13 cellular contexts compared by ENCODE assay signal in the genomic region with DNA sequence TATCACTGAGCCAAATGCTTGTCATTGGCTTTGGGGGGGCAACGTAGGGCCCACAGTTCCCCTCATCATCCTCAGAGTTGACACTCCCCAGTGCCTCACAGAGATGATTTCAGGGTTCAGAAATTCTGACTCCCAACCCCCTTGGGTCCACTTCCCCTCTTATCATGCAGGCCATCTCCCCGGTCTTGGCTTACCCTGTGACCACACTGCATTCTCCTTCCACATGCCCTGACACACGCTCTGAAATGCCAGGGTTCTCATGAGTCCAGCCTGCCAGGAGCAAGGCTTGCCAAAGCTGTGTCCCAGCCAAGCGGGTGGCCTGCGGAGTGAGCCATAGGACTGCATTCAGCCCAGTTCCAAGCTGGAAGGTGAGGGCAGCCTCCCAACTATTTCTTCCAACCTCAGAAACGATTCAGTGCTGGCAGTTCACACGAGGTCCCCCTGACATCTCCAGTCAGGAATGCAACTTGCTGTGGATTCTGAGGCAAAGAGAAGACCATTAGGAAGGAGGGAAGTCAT.
A peak's percentile ranks its signal among the peaks of the same experiment; 100 is the strongest.
DNase-seq lines count a peak whose midpoint lies in the region; ATAC-seq, FAIRE-seq and TF ChIP-seq lines count a peak whose summit lies in the region.
"Had no signal": no experiment of that assay in that cellular context is flagged by ENCODE, and none has a peak within 500 bp of the region (broad histone marks: within the 10 kb centered on the region; RNA-seq: fewer than 3 reads in every experiment).

No MANE protein-coding gene starts in this region.

- TF ChIP-seq POLR2A in thyroid gland (IDR thresholded peaks at IDR 0.05) (no peak), ovary (IDR thresholded peaks at IDR 0.05) (no peak)

- H3K27me3 ChIP-seq in thyroid gland (no peaks in the 10 kb centered on the region), ovary (no peaks in the 10 kb centered on the region)

- 56 to 73% methylated on average over 7 of the region's 7 CpGs for WGBS in thyroid gland, 2 donors
- 49 to 55% (median 55%) methylated on average over 7 of the region's 7 CpGs for WGBS in ovary, 3 donors

- no peak for TF ChIP-seq EP300 in ovary (IDR thresholded peaks at IDR 0.05)

- H3K27ac ChIP-seq in thyroid gland (no peak overlapping the region), ovary (no peak overlapping the region)
- H3K27ac ChIP-seq: WERI-Rb-1 had no signal

- H3K4me1 ChIP-seq in thyroid gland (peaks cover 0 to 8% of the 10 kb centered on the region in 2 donors), ovary (ENCODE audit: insufficient read depth) (no peaks in the 10 kb centered on the region)

- intact Hi-C loops in thyroid gland (cut with DNase I) (no loop called here), ovary (cut with DNase I) (no loop called here)

- DNase-seq in HTR-8/SVneo (ENCODE audit: insufficient read length, low spot score) (peak; percentile 44), cerebellum (ENCODE audit: low spot score) (peak; percentile 82), islet precursor cell (peak; percentile 71), thyroid gland (peak; percentile 20 to 21), ovary (no peak), activated T-cell treated with anti-CD3 and anti-CD28 coated beads for 4 hours (no peak)
- DNase-seq: effector memory CD4-positive, alpha-beta T cell; immature natural killer cell; NCI-H2029; WERI-Rb-1 had no signal

- ATAC-seq in GM19463 (IDR thresholded peaks at IDR 0.05; ENCODE audit: unreplicated experiment) (no peak), GM21367 (IDR thresholded peaks at IDR 0.05; ENCODE audit: unreplicated experiment) (no peak)
- ATAC-seq: Panc1 had no signal

- H3K9me3 ChIP-seq in thyroid gland (no peaks in the 10 kb centered on the region), ovary (no peaks in the 10 kb centered on the region)

- FAIRE-seq in HTR-8/SVneo (lab: Jason Lieb, UNC) = peak; percentile 80

- H3K36me3 ChIP-seq in thyroid gland (no peaks in the 10 kb centered on the region), ovary (no peaks in the 10 kb centered on the region)
- H3K36me3 ChIP-seq: WERI-Rb-1 had no signal

- TF ChIP-seq CTCF in thyroid gland (IDR thresholded peaks at IDR 0.05) = no peak
- TF ChIP-seq CTCF in ovary (IDR thresholded peaks at IDR 0.05) = no peak

- H3K4me3 ChIP-seq in thyroid gland (replicated peaks in 1 of 3) (no peak overlapping the region), ovary (no peak overlapping the region)

Comparison
In these comparisons a context has a peak if more than half of its experiments do, and no peak if none do; other contexts are left out.
1. DNase-seq: peak in HTR-8/SVneo (single experiment), cerebellum (single experiment), islet precursor cell (single experiment) and thyroid gland (2 of 2); none in ovary (0 of 5) and activated T-cell treated with anti-CD3 and anti-CD28 coated beads for 4 hours (single experiment).